Comparison of ENCODE assay signal across 8 cellular contexts in genomic region chr15:55992769-55993110, GRCh38. TPM values are rescaled to one million over a fixed set of nuclear protein-coding genes. Genes with fewer than 3 reads are reported as not detected.
DNase-seq lines count a peak whose midpoint lies in the region; ATAC-seq and TF ChIP-seq lines count a peak whose summit lies in the region.

No MANE protein-coding gene starts in this region.

- CTCF ChIA-PET in activated naive CD4-positive, alpha-beta T cell treated with anti-CD3 and anti-CD28 coated beads, Interleukin-2, amount 10 ng/mL, durations not matched to agents 7 days and 5 days (lab: Charles Lee): interaction anchor here (0.9 to 1.8 kb wide), 4 partner anchors 8 to 59 kb away, joined by 3 to 5 read pairs (median 4); no protein-coding TSS in a partner anchor

- intact Hi-C loops in breast epithelium (cut with DNase I; ENCODE audit: low total_unique reads): no loop called here

- ATAC-seq in memory B cell (ENCODE audit: low read depth): no peak
- no peak for ATAC-seq in upper lobe of left lung (ENCODE audit: low FRiP score in 2 of 2)

- H3K9me3 ChIP-seq in breast epithelium (no peaks in the 10 kb centered on the region), upper lobe of left lung (no peaks in the 10 kb centered on the region)

- H3K4me3 ChIP-seq in breast epithelium: peak overlapping the region; percentile 80 to 96 (median 89)
- peak overlapping the region; percentile 63 to 87 (median 70) for H3K4me3 ChIP-seq in upper lobe of left lung

- peaks cover 22% of the 10 kb centered on the region for H3K27me3 Mint-ChIP-seq in activated naive CD4-positive, alpha-beta T cell treated with anti-CD3 and anti-CD28 coated beads, Interleukin-2, amount 10 ng/mL, durations not matched to agents 7 days and 5 days
- H3K27me3 Mint-ChIP-seq in memory B cell: peaks cover 19% of the 10 kb centered on the region

- no peaks in the 10 kb centered on the region for H3K9me3 Mint-ChIP-seq in activated naive CD4-positive, alpha-beta T cell treated with anti-CD3 and anti-CD28 coated beads, Interleukin-2, amount 10 ng/mL, durations not matched to agents 7 days and 5 days
- no peaks in the 10 kb centered on the region for H3K9me3 Mint-ChIP-seq in memory B cell

- no peak for TF ChIP-seq POLR2A in breast epithelium (IDR thresholded peaks at IDR 0.05)
- no peak for TF ChIP-seq POLR2A in upper lobe of left lung (IDR thresholded peaks at IDR 0.05)

- H3K27ac Mint-ChIP-seq in activated naive CD4-positive, alpha-beta T cell treated with anti-CD3 and anti-CD28 coated beads, Interleukin-2, amount 10 ng/mL, durations not matched to agents 7 days and 5 days: no peak overlapping the region
- no peak overlapping the region for H3K27ac Mint-ChIP-seq in memory B cell

- H3K27me3 ChIP-seq in breast epithelium (no peaks in the 10 kb centered on the region), upper lobe of left lung (no peaks in the 10 kb centered on the region)

- TF ChIP-seq EP300 in upper lobe of left lung (IDR thresholded peaks at IDR 0.05): no peak

- H3K4me1 ChIP-seq in breast epithelium (no peaks in the 10 kb centered on the region), upper lobe of left lung (peaks cover 6 to 30% (median 17%) of the 10 kb centered on the region in 4 donors)

- DNase-seq in activated naive CD4-positive, alpha-beta T cell treated with anti-CD3 and anti-CD28 coated beads, Interleukin-2, amount 10 ng/mL, durations not matched to agents 7 days and 5 days: no peak
- no peak for DNase-seq in activated naive CD4-positive, alpha-beta T cell (lab: John Stamatoyannopoulos, UW)
- no peak for DNase-seq in breast epithelium (ENCODE audit: low spot score in 2 of 2)
- no peak for DNase-seq in memory B cell (ENCODE audit: low spot score in 2 of 2)
- DNase-seq in upper lobe of left lung: no peak
- DNase-seq in activated effector memory CD4-positive, alpha-beta T cell treated with anti-CD3 and anti-CD28 coated beads, Interleukin-2, amount 50 U/mL, for 16 hours: no peak
- no peak for DNase-seq in NCI-H1417 treated with DMSO at 0.1 percent for 48 hours (lab: John Stamatoyannopoulos, UW)
- no peak for DNase-seq in NCI-H187 treated with DMSO at 0.1 percent for 48 hours (lab: John Stamatoyannopoulos, UW)

- peak overlapping the region; percentile 95 to 97 for H3K27ac ChIP-seq in breast epithelium
- peak overlapping the region; percentile 86 to 96 (median 91) for H3K27ac ChIP-seq in upper lobe of left lung

- TF ChIP-seq CTCF in breast epithelium (IDR thresholded peaks at IDR 0.05) (no peak), upper lobe of left lung (IDR thresholded peaks at IDR 0.05) (no peak)

- WGBS in upper lobe of left lung, 2 donors: 1 to 2% methylated on average over 9 of the region's 9 CpGs

- peak overlapping the region; percentile 88 for H3K4me3 Mint-ChIP-seq in activated naive CD4-positive, alpha-beta T cell treated with anti-CD3 and anti-CD28 coated beads, Interleukin-2, amount 10 ng/mL, durations not matched to agents 7 days and 5 days
- H3K4me3 Mint-ChIP-seq in memory B cell: peak overlapping the region; percentile 93

- peaks cover 22% of the 10 kb centered on the region for H3K4me1 Mint-ChIP-seq in activated naive CD4-positive, alpha-beta T cell treated with anti-CD3 and anti-CD28 coated beads, Interleukin-2, amount 10 ng/mL, durations not matched to agents 7 days and 5 days
- H3K4me1 Mint-ChIP-seq in memory B cell: no peaks in the 10 kb centered on the region

- H3K36me3 Mint-ChIP-seq in activated naive CD4-positive, alpha-beta T cell treated with anti-CD3 and anti-CD28 coated beads, Interleukin-2, amount 10 ng/mL, durations not matched to agents 7 days and 5 days: peaks cover 5% of the 10 kb centered on the region
- H3K36me3 Mint-ChIP-seq in memory B cell: no peaks in the 10 kb centered on the region

- H3K36me3 ChIP-seq in breast epithelium (no peaks in the 10 kb centered on the region), upper lobe of left lung (no peaks in the 10 kb centered on the region)

RNA-seq across cellular contexts. Expression of gene NEDD4, which starts 0.7 kb away (rescaled TPM):
- total RNA-seq in breast epithelium (10 to 100 TPM; 13.0 to 19.6 (median 19.3) TPM), upper lobe of left lung (10 to 100 TPM in 3 of 6 donors, 1 to 10 TPM in 3; 8.4 to 18.8 (median 10.5) TPM)
